In genomic region chr19:9407827-9408226, GRCh38 we compare ENCODE assay signal across 13 cellular contexts. TPM values are rescaled to one million over a fixed set of nuclear protein-coding genes. Genes with fewer than 3 reads are reported as not detected.
DNase-seq lines count a peak whose midpoint lies in the region; ATAC-seq, FAIRE-seq and TF ChIP-seq lines count a peak whose summit lies in the region.
"Had no signal": no experiment of that assay in that cellular context is flagged by ENCODE, and none has a peak within 500 bp of the region (broad histone marks: within the 10 kb centered on the region; RNA-seq: fewer than 3 reads in every experiment).

No MANE protein-coding gene starts in this region.

- peaks cover 28 to 51% of the 10 kb centered on the region in 2 donors for H3K36me3 Mint-ChIP-seq in CD4-positive, alpha-beta memory T cell
- H3K36me3 Mint-ChIP-seq in activated naive CD8-positive, alpha-beta T cell = peaks cover 34% of the 10 kb centered on the region
- peaks cover 29% of the 10 kb centered on the region for H3K36me3 Mint-ChIP-seq in glutamatergic neuron (ENCODE audit: unreplicated experiment)

- FAIRE-seq in HTR-8/SVneo (lab: Jason Lieb, UNC) = peak; percentile 66

- no peak for ATAC-seq in GM21786 (IDR thresholded peaks at IDR 0.05; ENCODE audit: unreplicated experiment)

- H3K4me2 ChIP-seq in parathyroid adenoma (ENCODE audit: low read length) = peak overlapping the region; percentile 79

- 81% methylated on average over 5 of the region's 5 CpGs for WGBS in suprapubic skin

- H3K4me3 ChIP-seq in CD4-positive, alpha-beta memory T cell (ENCODE audit: low read length in 2 of 2) = no peak overlapping the region
- H3K4me3 ChIP-seq in parathyroid adenoma (ENCODE audit: low read depth, low read length) = peak overlapping the region; percentile 80
- H3K4me3 ChIP-seq in suprapubic skin = no peak overlapping the region

- peaks cover 4 to 20% (median 7%) of the 10 kb centered on the region in 4 donors for H3K4me1 Mint-ChIP-seq in CD4-positive, alpha-beta memory T cell
- peaks cover 18% of the 10 kb centered on the region for H3K4me1 Mint-ChIP-seq in activated naive CD8-positive, alpha-beta T cell (ENCODE audit: low read depth)
- H3K4me1 Mint-ChIP-seq in glutamatergic neuron (ENCODE audit: low read depth, unreplicated experiment) = no peaks in the 10 kb centered on the region

- TF ChIP-seq EP300 in suprapubic skin (IDR thresholded peaks at IDR 0.05) = no peak

- no peak overlapping the region for H3K9ac ChIP-seq in parathyroid adenoma

- TF ChIP-seq POLR2A in suprapubic skin (IDR thresholded peaks at IDR 0.05) = no peak

- CTCF ChIA-PET in CD4-positive, alpha-beta memory T cell (lab: Charles Lee; ENCODE audit: partially characterized antibody) = no interaction called here

- DNase-seq in CD4-positive, alpha-beta memory T cell = no peak
- DNase-seq in HTR-8/SVneo (ENCODE audit: insufficient read length, low spot score) (no peak), suprapubic skin (ENCODE audit: low spot score in 2 of 2) (no peak), glutamatergic neuron (no peak)
- DNase-seq: cortex of kidney; Karpas-422; ovary; stimulated activated CD4-positive, alpha-beta T cell treated with anti-CD3 and anti-CD28 coated beads, Interleukin-2, amount 100 ng/mL, for 24 hours; stimulated activated naive CD4-positive, alpha-beta T cell treated with Interleukin-2 at 50 U/mL for 16 hours; T-helper 9 cell had no signal

- no peaks in the 10 kb centered on the region for H3K36me3 ChIP-seq in CD4-positive, alpha-beta memory T cell (ENCODE audit: insufficient read depth, low read length)
- H3K36me3 ChIP-seq in parathyroid adenoma (ENCODE audit: control insufficient read depth, insufficient read depth, low read length) = peaks cover 6% of the 10 kb centered on the region
- peaks cover 6% of the 10 kb centered on the region for H3K36me3 ChIP-seq in suprapubic skin
- H3K36me3 ChIP-seq: ovary had no signal

- H3K4me1 ChIP-seq in CD4-positive, alpha-beta memory T cell (ENCODE audit: insufficient read depth, low read length) = no peaks in the 10 kb centered on the region
- H3K4me1 ChIP-seq in parathyroid adenoma (no peaks in the 10 kb centered on the region), suprapubic skin (peaks cover 7% of the 10 kb centered on the region)

- no peak overlapping the region for H3K27ac ChIP-seq in CD4-positive, alpha-beta memory T cell (ENCODE audit: low read depth, low read length)
- H3K27ac ChIP-seq in parathyroid adenoma = no peak overlapping the region
- H3K27ac ChIP-seq in suprapubic skin = no peak overlapping the region

- no peak for TF ChIP-seq CTCF in parathyroid adenoma (IDR thresholded peaks at IDR 0.05)
- TF ChIP-seq CTCF in suprapubic skin (IDR thresholded peaks at IDR 0.05) = no peak
- TF ChIP-seq CTCF in glutamatergic neuron (IDR thresholded peaks at IDR 0.05; ENCODE audit: partially characterized antibody, unreplicated experiment) = no peak

- H3K4me3 Mint-ChIP-seq in CD4-positive, alpha-beta memory T cell = peak overlapping the region; percentile 26 to 88 (median 62)
- peak overlapping the region; percentile 80 for H3K4me3 Mint-ChIP-seq in activated naive CD8-positive, alpha-beta T cell
- no peak overlapping the region for H3K4me3 Mint-ChIP-seq in glutamatergic neuron (ENCODE audit: unreplicated experiment)

- peaks cover 3 to 98% (median 88%) of the 10 kb centered on the region in 8 donors for H3K9me3 Mint-ChIP-seq in CD4-positive, alpha-beta memory T cell
- H3K9me3 Mint-ChIP-seq in activated naive CD8-positive, alpha-beta T cell (ENCODE audit: low read depth) = peaks cover 16% of the 10 kb centered on the region
- H3K9me3 Mint-ChIP-seq in glutamatergic neuron (ENCODE audit: unreplicated experiment) = peaks cover 20% of the 10 kb centered on the region

- H2AFZ ChIP-seq in parathyroid adenoma = no peak overlapping the region

- no peaks in the 10 kb centered on the region for H3K27me3 ChIP-seq in CD4-positive, alpha-beta memory T cell (ENCODE audit: insufficient read depth, low read length)
- H3K27me3 ChIP-seq in parathyroid adenoma (ENCODE audit: control insufficient read depth, insufficient read depth, low read length) (no peaks in the 10 kb centered on the region), suprapubic skin (no peaks in the 10 kb centered on the region)
- H3K27me3 ChIP-seq: ovary had no signal

- peak overlapping the region in 1 of 7 donors; percentile 25 for H3K27ac Mint-ChIP-seq in CD4-positive, alpha-beta memory T cell
- H3K27ac Mint-ChIP-seq in activated naive CD8-positive, alpha-beta T cell = no peak overlapping the region
- no peak overlapping the region for H3K27ac Mint-ChIP-seq in glutamatergic neuron (ENCODE audit: unreplicated experiment)

- intact Hi-C loops in CD4-positive, alpha-beta memory T cell (cut with micrococcal nuclease) = no loop called here

- H3K27me3 Mint-ChIP-seq in CD4-positive, alpha-beta memory T cell = peaks cover 1 to 2% of the 10 kb centered on the region in 2 donors
- no peaks in the 10 kb centered on the region for H3K27me3 Mint-ChIP-seq in activated naive CD8-positive, alpha-beta T cell
- H3K27me3 Mint-ChIP-seq in glutamatergic neuron (ENCODE audit: unreplicated experiment) = no peaks in the 10 kb centered on the region

- no peaks in the 10 kb centered on the region for H3K79me2 ChIP-seq in parathyroid adenoma

- peaks cover 7 to 50% of the 10 kb centered on the region in 2 donors for H3K9me3 ChIP-seq in CD4-positive, alpha-beta memory T cell (ENCODE audit: control insufficient read depth in 1 of 2, low read length in 2 of 2)
- H3K9me3 ChIP-seq in parathyroid adenoma (ENCODE audit: control insufficient read depth, low read length) = no peaks in the 10 kb centered on the region
- H3K9me3 ChIP-seq in suprapubic skin = peaks cover 64% of the 10 kb centered on the region

- POLR2A ChIA-PET in CD4-positive, alpha-beta memory T cell (lab: Charles Lee; ENCODE audit: partially characterized antibody) = no interaction called here

RNA-seq across cellular contexts. Expression of gene ZNF266, which starts 27.5 kb away (rescaled TPM):
- 10 to 100 TPM; 73.4 to 76.4 TPM for total RNA-seq in CD4-positive, alpha-beta memory T cell
- polyA plus RNA-seq in CD4-positive, alpha-beta memory T cell = 10 to 100 TPM; 13.4 to 17.4 TPM
- total RNA-seq in suprapubic skin (100 to 1,000 TPM in 1 of 4 donors, 10 to 100 TPM in 3; 16.5 to 101 (median 19.1) TPM), glutamatergic neuron (ENCODE audit: unreplicated experiment) (49.0 TPM)

RNA-seq across cellular contexts. Expression of gene ZNF177, which starts 45.0 kb away (rescaled TPM):
- total RNA-seq in CD4-positive, alpha-beta memory T cell = 1 to 10 TPM; 1.7 to 3.6 TPM
- under 1 TPM; 0.31 to 0.77 TPM for polyA plus RNA-seq in CD4-positive, alpha-beta memory T cell
- 1 to 10 TPM in 2 of 4 donors, under 1 TPM in 1, not detected in 1; 0.23 to 1.8 (median 1.4) TPM for total RNA-seq in suprapubic skin
- 6.7 TPM for total RNA-seq in glutamatergic neuron (ENCODE audit: unreplicated experiment)
